ENCODE assay signal across 13 cellular contexts in genomic region chr6:16903470-16903869, GRCh38.
DNase-seq lines count a peak whose midpoint lies in the region; ATAC-seq and TF ChIP-seq lines count a peak whose summit lies in the region.
"Had no signal": no experiment of that assay in that cellular context is flagged by ENCODE, and none has a peak within 500 bp of the region (broad histone marks: within the 10 kb centered on the region; RNA-seq: fewer than 3 reads in every experiment).

No MANE protein-coding gene starts in this region.

- H3K9ac ChIP-seq in SK-N-SH (peak overlapping the region; percentile 6; the same call in 1 of the 2 replicates), colonic mucosa (ENCODE audit: low read depth in 2 of 2, low read length in 2 of 2) (no peak overlapping the region)

- H3K27ac ChIP-seq in SK-N-SH (ENCODE audit: low read depth in 2 of 2, low read length in 1 of 2), result peak overlapping the region in 1 of 2 experiments; percentile 72
- H3K27ac ChIP-seq in aorta (ENCODE audit: low read depth in 1 of 2, low read length in 2 of 2), result no peak overlapping the region
- no peak overlapping the region for H3K27ac ChIP-seq in colonic mucosa

- H3K9me3 ChIP-seq in SK-N-SH (no peaks in the 10 kb centered on the region), aorta (ENCODE audit: control insufficient read depth, low read length) (no peaks in the 10 kb centered on the region), colonic mucosa (no peaks in the 10 kb centered on the region)

- no peak for TF ChIP-seq CTCF in SK-N-SH (IDR thresholded peaks at IDR 0.05)
- no peak for TF ChIP-seq CTCF in foreskin fibroblast (IDR thresholded peaks at IDR 0.05; ENCODE audit: low read depth, low read length)
- no peak for TF ChIP-seq CTCF in colonic mucosa (IDR thresholded peaks at IDR 0.05)

- no peak for ATAC-seq in aorta (ENCODE audit: low FRiP score)

- no peaks in the 10 kb centered on the region for H3K27me3 ChIP-seq in SK-N-SH (ENCODE audit: insufficient read depth)
- H3K27me3 ChIP-seq in aorta (ENCODE audit: control insufficient read depth in 1 of 2, insufficient read depth in 2 of 2, low read length in 1 of 2), result peaks cover 0 to 3% of the 10 kb centered on the region in 2 donors
- no peaks in the 10 kb centered on the region for H3K27me3 ChIP-seq in colonic mucosa

- intact Hi-C loops in aorta (cut with DNase I) (no loop called here), colonic mucosa (cut with DNase I) (no loop called here)

- no peaks in the 10 kb centered on the region for H4K20me1 ChIP-seq in SK-N-SH (ENCODE audit: insufficient read depth)

- DNase-seq in A172 (ENCODE audit: low spot score) (peak; percentile 39), HCEC 1CT (peak; percentile 72), SK-N-SH (no peak), foreskin fibroblast (peak; percentile 49 to 51), aorta (no peak), NCI-H226 (no peak), colonic mucosa (no peak), NCI-H1930 (lab: John Stamatoyannopoulos, UW) (no peak)
- DNase-seq: activated CD8-positive, alpha-beta memory T cell treated with anti-CD3 and anti-CD28 coated beads, Interleukin-2, amount 50 U/mL, for 48 hours; GDM1; NCI-H2029; RPMI8226; small intestine had no signal

- H3K36me3 ChIP-seq in SK-N-SH (replicated peaks in 1 of 2; ENCODE audit: control insufficient read depth in 1 of 2, insufficient read depth in 2 of 2, low read length in 1 of 2), result no peaks in the 10 kb centered on the region
- H3K36me3 ChIP-seq in aorta (ENCODE audit: control insufficient read depth in 1 of 2, insufficient read depth in 2 of 2, low read length in 1 of 2), result no peaks in the 10 kb centered on the region
- no peaks in the 10 kb centered on the region for H3K36me3 ChIP-seq in colonic mucosa

- TF ChIP-seq EP300 in SK-N-SH (IDR thresholded peaks at IDR 0.05; ENCODE audit: borderline replicate concordance in 1 of 2, low read depth in 1 of 2, low read length in 1 of 2), result peak in 1 of 2 experiments; percentile 57; a peak in 1 of 4 replicates

- CTCF ChIA-PET in SK-N-SH (lab: Yijun Ruan, JAX), result no interaction called here

- H3K4me1 ChIP-seq in SK-N-SH (ENCODE audit: control insufficient read depth in 1 of 2, insufficient read depth in 2 of 2, low read depth in 1 of 2, low read length in 1 of 2) (peaks cover 18 to 20% of the 10 kb centered on the region in 2 experiments; a peak in 3 of 4 replicates), aorta (ENCODE audit: control insufficient read depth in 1 of 2, insufficient read depth in 2 of 2, low read length in 2 of 2) (no peaks in the 10 kb centered on the region), colonic mucosa (no peaks in the 10 kb centered on the region)

- H3K4me3 ChIP-seq in SK-N-SH (ENCODE audit: low read depth in 2 of 2, low read length in 1 of 2), result no peak overlapping the region
- H3K4me3 ChIP-seq in foreskin fibroblast (ENCODE audit: low read depth in 1 of 2, low read length in 2 of 2), result no peak overlapping the region
- H3K4me3 ChIP-seq in aorta (ENCODE audit: low read length in 2 of 2), result no peak overlapping the region
- no peak overlapping the region for H3K4me3 ChIP-seq in colonic mucosa

- POLR2A ChIA-PET in SK-N-SH (lab: Yijun Ruan, JAX), result no interaction called here

- no peaks in the 10 kb centered on the region for H3K79me2 ChIP-seq in SK-N-SH (ENCODE audit: insufficient read depth)

- whole genome bisulfite sequencing in SK-N-SH (ENCODE audit: low lambda C conversion rate), result 27% methylated on average over 7 of the region's 7 CpGs
- WGBS in aorta, 2 donors, result 29 to 39% methylated on average over 7 of the region's 7 CpGs

- H3K4me2 ChIP-seq in SK-N-SH, result peak overlapping the region; percentile 20

- H3K9me2 ChIP-seq in SK-N-SH, result no peaks in the 10 kb centered on the region

- no peak for TF ChIP-seq RAD21 in SK-N-SH (IDR thresholded peaks at IDR 0.05; ENCODE audit: low read length)

- peaks cover 25% of the 10 kb centered on the region for H3F3A ChIP-seq in SK-N-SH (replicated peaks; ENCODE audit: insufficient read depth)

- H2AFZ ChIP-seq in SK-N-SH (ENCODE audit: low read depth), result 0 out of 2 replicates have a peak overlapping the region, but pooled peaks have one; percentile 73

TF ChIP-seq in SK-N-SH, 30 proteins besides CTCF, POLR2A, EP300 and RAD21 (continues in another document):
- TF ChIP-seq YY1 (IDR thresholded peaks at IDR 0.05; ENCODE audit: low read depth) (peak; percentile 36; the same call in 1 of the 2 replicates), RXRA (IDR thresholded peaks at IDR 0.05; ENCODE audit: borderline replicate concordance, low read depth) (peak; percentile 37; the same call in 1 of the 2 replicates), CHD2 (IDR thresholded peaks at IDR 0.05; ENCODE audit: low read length, partially characterized antibody) (no peak), TCF12 (IDR thresholded peaks at IDR 0.05) (peak; percentile 77), JUND (IDR thresholded peaks at IDR 0.05) (peak; percentile 51; the same call in 1 of the 2 replicates), PBX3 (IDR thresholded peaks at IDR 0.05) (peak; percentile 42), FOXJ3 (CRISPR knock-in tag; IDR thresholded peaks at IDR 0.05) (no peak), FOSL2 (IDR thresholded peaks at IDR 0.05; ENCODE audit: borderline replicate concordance, low read depth) (peak; percentile 43; the same call in 1 of the 2 replicates), NFIC (IDR thresholded peaks at IDR 0.05; ENCODE audit: borderline replicate concordance) (peak; percentile 65), TEAD4 (IDR thresholded peaks at IDR 0.05; ENCODE audit: borderline replicate concordance, insufficient read depth) (no peak)
- TF ChIP-seq, protein P1, sequence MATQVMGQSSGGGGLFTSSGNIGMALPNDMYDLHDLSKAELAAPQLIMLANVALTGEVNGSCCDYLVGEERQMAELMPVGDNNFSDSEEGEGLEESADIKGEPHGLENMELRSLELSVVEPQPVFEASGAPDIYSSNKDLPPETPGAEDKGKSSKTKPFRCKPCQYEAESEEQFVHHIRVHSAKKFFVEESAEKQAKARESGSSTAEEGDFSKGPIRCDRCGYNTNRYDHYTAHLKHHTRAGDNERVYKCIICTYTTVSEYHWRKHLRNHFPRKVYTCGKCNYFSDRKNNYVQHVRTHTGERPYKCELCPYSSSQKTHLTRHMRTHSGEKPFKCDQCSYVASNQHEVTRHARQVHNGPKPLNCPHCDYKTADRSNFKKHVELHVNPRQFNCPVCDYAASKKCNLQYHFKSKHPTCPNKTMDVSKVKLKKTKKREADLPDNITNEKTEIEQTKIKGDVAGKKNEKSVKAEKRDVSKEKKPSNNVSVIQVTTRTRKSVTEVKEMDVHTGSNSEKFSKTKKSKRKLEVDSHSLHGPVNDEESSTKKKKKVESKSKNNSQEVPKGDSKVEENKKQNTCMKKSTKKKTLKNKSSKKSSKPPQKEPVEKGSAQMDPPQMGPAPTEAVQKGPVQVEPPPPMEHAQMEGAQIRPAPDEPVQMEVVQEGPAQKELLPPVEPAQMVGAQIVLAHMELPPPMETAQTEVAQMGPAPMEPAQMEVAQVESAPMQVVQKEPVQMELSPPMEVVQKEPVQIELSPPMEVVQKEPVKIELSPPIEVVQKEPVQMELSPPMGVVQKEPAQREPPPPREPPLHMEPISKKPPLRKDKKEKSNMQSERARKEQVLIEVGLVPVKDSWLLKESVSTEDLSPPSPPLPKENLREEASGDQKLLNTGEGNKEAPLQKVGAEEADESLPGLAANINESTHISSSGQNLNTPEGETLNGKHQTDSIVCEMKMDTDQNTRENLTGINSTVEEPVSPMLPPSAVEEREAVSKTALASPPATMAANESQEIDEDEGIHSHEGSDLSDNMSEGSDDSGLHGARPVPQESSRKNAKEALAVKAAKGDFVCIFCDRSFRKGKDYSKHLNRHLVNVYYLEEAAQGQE (IDR thresholded peaks at IDR 0.05; ENCODE audit: low read depth, low read length), result no peak
- TF ChIP-seq, protein P2, sequence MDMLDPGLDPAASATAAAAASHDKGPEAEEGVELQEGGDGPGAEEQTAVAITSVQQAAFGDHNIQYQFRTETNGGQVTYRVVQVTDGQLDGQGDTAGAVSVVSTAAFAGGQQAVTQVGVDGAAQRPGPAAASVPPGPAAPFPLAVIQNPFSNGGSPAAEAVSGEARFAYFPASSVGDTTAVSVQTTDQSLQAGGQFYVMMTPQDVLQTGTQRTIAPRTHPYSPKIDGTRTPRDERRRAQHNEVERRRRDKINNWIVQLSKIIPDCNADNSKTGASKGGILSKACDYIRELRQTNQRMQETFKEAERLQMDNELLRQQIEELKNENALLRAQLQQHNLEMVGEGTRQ (IDR thresholded peaks at IDR 0.05; ENCODE audit: borderline replicate concordance, low read depth, low read length), result no peak
- TF ChIP-seq, protein P3, sequence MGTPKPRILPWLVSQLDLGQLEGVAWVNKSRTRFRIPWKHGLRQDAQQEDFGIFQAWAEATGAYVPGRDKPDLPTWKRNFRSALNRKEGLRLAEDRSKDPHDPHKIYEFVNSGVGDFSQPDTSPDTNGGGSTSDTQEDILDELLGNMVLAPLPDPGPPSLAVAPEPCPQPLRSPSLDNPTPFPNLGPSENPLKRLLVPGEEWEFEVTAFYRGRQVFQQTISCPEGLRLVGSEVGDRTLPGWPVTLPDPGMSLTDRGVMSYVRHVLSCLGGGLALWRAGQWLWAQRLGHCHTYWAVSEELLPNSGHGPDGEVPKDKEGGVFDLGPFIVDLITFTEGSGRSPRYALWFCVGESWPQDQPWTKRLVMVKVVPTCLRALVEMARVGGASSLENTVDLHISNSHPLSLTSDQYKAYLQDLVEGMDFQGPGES (IDR thresholded peaks at IDR 0.05; ENCODE audit: low read depth, low read length), result no peak

Comparison
In these comparisons a context has a peak if more than half of its experiments do, and no peak if none do; other contexts are left out.
1. DNase-seq: peak in A172 (single experiment), HCEC 1CT (single experiment) and foreskin fibroblast (2 of 2); none in SK-N-SH (single experiment), aorta (0 of 2), NCI-H226 (single experiment), colonic mucosa (single experiment) and NCI-H1930 (0 of 2).